ENCODE assay signal across 8 cellular contexts in the genomic region with DNA sequence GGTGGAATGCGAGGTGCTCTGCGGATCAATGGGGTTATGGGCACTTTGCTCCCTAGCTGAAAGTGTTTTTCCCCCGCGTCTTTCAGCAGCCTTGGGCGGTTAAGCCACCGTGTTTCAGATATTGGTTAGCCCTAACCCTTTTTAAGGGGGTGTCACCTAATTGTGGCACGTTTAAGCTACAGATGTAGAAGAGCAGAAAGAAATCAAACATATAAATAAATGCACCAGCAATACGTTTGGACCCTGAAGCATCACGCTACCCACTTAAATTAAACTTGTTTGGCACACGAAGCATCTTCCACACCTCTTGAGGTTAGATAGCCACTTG. TPM values are rescaled to one million over a fixed set of nuclear protein-coding genes. Genes with fewer than 3 reads are reported as not detected.
A peak's percentile ranks its signal among the peaks of the same experiment; 100 is the strongest.
DNase-seq lines count a peak whose midpoint lies in the region; ATAC-seq and TF ChIP-seq lines count a peak whose summit lies in the region.

No MANE protein-coding gene starts in this region.

- H3K36me3 ChIP-seq in SK-N-SH (replicated peaks in 1 of 2; ENCODE audit: control insufficient read depth in 1 of 2, insufficient read depth in 2 of 2, low read length in 1 of 2) = peaks cover 23 to 28% of the 10 kb centered on the region in 2 experiments
- H3K36me3 ChIP-seq in rectal smooth muscle tissue (ENCODE audit: control insufficient read depth, insufficient read depth, low read length) = peaks cover 2% of the 10 kb centered on the region

- peaks cover 32% of the 10 kb centered on the region for H3K4me1 Mint-ChIP-seq in activated naive CD4-positive, alpha-beta T cell treated with anti-CD3 and anti-CD28 coated beads, Interleukin-2, amount 10 ng/mL, durations not matched to agents 7 days and 5 days

- H3K36me3 Mint-ChIP-seq in activated naive CD4-positive, alpha-beta T cell treated with anti-CD3 and anti-CD28 coated beads, Interleukin-2, amount 10 ng/mL, durations not matched to agents 7 days and 5 days = peaks cover 18% of the 10 kb centered on the region

- no peaks in the 10 kb centered on the region for H3K9me3 ChIP-seq in SK-N-SH

- peak overlapping the region; percentile 84 for H3K27ac Mint-ChIP-seq in activated naive CD4-positive, alpha-beta T cell treated with anti-CD3 and anti-CD28 coated beads, Interleukin-2, amount 10 ng/mL, durations not matched to agents 7 days and 5 days

- H3K27me3 ChIP-seq in SK-N-SH (ENCODE audit: insufficient read depth) (no peaks in the 10 kb centered on the region; the same call in 1 of the 2 replicates), rectal smooth muscle tissue (ENCODE audit: control insufficient read depth, insufficient read depth, low read length) (no peaks in the 10 kb centered on the region)

- no peak for TF ChIP-seq RAD21 in SK-N-SH (IDR thresholded peaks at IDR 0.05; ENCODE audit: low read length)

- peaks cover 37% of the 10 kb centered on the region; the same call in 1 of the 2 replicates for H3K79me2 ChIP-seq in SK-N-SH (ENCODE audit: insufficient read depth)

- H3K4me3 Mint-ChIP-seq in activated naive CD4-positive, alpha-beta T cell treated with anti-CD3 and anti-CD28 coated beads, Interleukin-2, amount 10 ng/mL, durations not matched to agents 7 days and 5 days = peak overlapping the region; percentile 86

- peak overlapping the region; percentile 83; a peak in 3 of 4 replicates for H3K27ac ChIP-seq in SK-N-SH (ENCODE audit: low read depth in 2 of 2, low read length in 1 of 2)
- peak overlapping the region; percentile 93 for H3K27ac ChIP-seq in rectal smooth muscle tissue (ENCODE audit: low read depth, low read length)

- no peaks in the 10 kb centered on the region for H4K20me1 ChIP-seq in SK-N-SH (ENCODE audit: insufficient read depth)

- WGBS in SK-N-SH (ENCODE audit: low lambda C conversion rate) = 3% methylated on average over 9 of the region's 10 CpGs

- H3K27me3 Mint-ChIP-seq in activated naive CD4-positive, alpha-beta T cell treated with anti-CD3 and anti-CD28 coated beads, Interleukin-2, amount 10 ng/mL, durations not matched to agents 7 days and 5 days = peaks cover 14% of the 10 kb centered on the region

- CTCF ChIA-PET in activated naive CD4-positive, alpha-beta T cell treated with anti-CD3 and anti-CD28 coated beads, Interleukin-2, amount 10 ng/mL, durations not matched to agents 7 days and 5 days (lab: Charles Lee) = interaction anchor here (1.2 to 9.4 kb wide), 3 partner anchors 92 to 471 kb away, joined by 3 to 149 read pairs (median 5); no protein-coding TSS in a partner anchor
- CTCF ChIA-PET in SK-N-SH (lab: Yijun Ruan, JAX) = interaction anchor here (0.7 to 7.1 kb wide), 7 partner anchors 98 to 518 kb away, joined by 3 to 77 read pairs (median 5); no protein-coding TSS in a partner anchor

- no peak for TF ChIP-seq EP300 in SK-N-SH (IDR thresholded peaks at IDR 0.05; ENCODE audit: borderline replicate concordance in 1 of 2, low read depth in 1 of 2, low read length in 1 of 2)

- H3K9me2 ChIP-seq in SK-N-SH = no peaks in the 10 kb centered on the region

- no peak for ATAC-seq in HG03469 (IDR thresholded peaks at IDR 0.05; ENCODE audit: unreplicated experiment)

- H3K4me1 ChIP-seq in SK-N-SH (ENCODE audit: control insufficient read depth in 1 of 2, insufficient read depth in 2 of 2, low read depth in 1 of 2, low read length in 1 of 2) (peaks cover 0 to 6% of the 10 kb centered on the region in 2 experiments; a peak in 2 of 4 replicates), rectal smooth muscle tissue (ENCODE audit: control insufficient read depth, insufficient read depth, low read length) (no peaks in the 10 kb centered on the region)

- H2AFZ ChIP-seq in SK-N-SH (ENCODE audit: low read depth) = peak overlapping the region; percentile 95

- no peak for DNase-seq in activated naive CD4-positive, alpha-beta T cell treated with anti-CD3 and anti-CD28 coated beads, Interleukin-2, amount 10 ng/mL, durations not matched to agents 7 days and 5 days
- DNase-seq in activated naive CD4-positive, alpha-beta T cell treated with anti-CD3 and anti-CD28 coated beads, Interleukin-2, amount 50 U/mL, for 16 hours = no peak
- DNase-seq in SK-N-SH (no peak), fibroblast of the aortic adventitia (ENCODE audit: low read depth) (no peak), NCI-H1436 treated with DMSO at 0.1 percent for 48 hours (lab: John Stamatoyannopoulos, UW) (no peak), NK-92 (lab: John Stamatoyannopoulos, UW; ENCODE audit: unreplicated experiment) (no peak)

- H3K4me3 ChIP-seq in SK-N-SH (ENCODE audit: low read depth in 2 of 2, low read length in 1 of 2) (peak overlapping the region; percentile 78 to 92), fibroblast of the aortic adventitia (ENCODE audit: low read depth, low read length) (peak overlapping the region; percentile 80), rectal smooth muscle tissue (ENCODE audit: low read length) (peak overlapping the region; percentile 94)

- no peak for TF ChIP-seq CTCF in SK-N-SH (IDR thresholded peaks at IDR 0.05)
- TF ChIP-seq CTCF in fibroblast of the aortic adventitia (IDR thresholded peaks at IDR 0.05; ENCODE audit: insufficient read depth, low read length) = no peak

- H3F3A ChIP-seq in SK-N-SH (replicated peaks; ENCODE audit: insufficient read depth) = peaks cover 12% of the 10 kb centered on the region

- no peaks in the 10 kb centered on the region for H3K9me3 Mint-ChIP-seq in activated naive CD4-positive, alpha-beta T cell treated with anti-CD3 and anti-CD28 coated beads, Interleukin-2, amount 10 ng/mL, durations not matched to agents 7 days and 5 days

- POLR2A ChIA-PET in SK-N-SH (lab: Yijun Ruan, JAX) = interaction anchor here (0.5 kb wide), 1 partner anchor 215 kb away, joined by 3 read pairs; no protein-coding TSS in a partner anchor

- peak overlapping the region; percentile 95 for H3K4me2 ChIP-seq in SK-N-SH

- peak overlapping the region; percentile 91 for H3K9ac ChIP-seq in SK-N-SH
- H3K9ac ChIP-seq in rectal smooth muscle tissue (ENCODE audit: low read length) = peak overlapping the region; percentile 93

TF ChIP-seq in SK-N-SH, 30 proteins besides CTCF, POLR2A, EP300 and RAD21 (continues in another document):
- no peak for TF ChIP-seq SIN3A (IDR thresholded peaks at IDR 0.05; ENCODE audit: borderline replicate concordance, low read depth, low read length)
- no peak for TF ChIP-seq FOXM1 (IDR thresholded peaks at IDR 0.05; ENCODE audit: low read depth)
- TF ChIP-seq MEF2A (IDR thresholded peaks at IDR 0.05; ENCODE audit: borderline replicate concordance, low read depth) = no peak
- TF ChIP-seq JUND (IDR thresholded peaks at IDR 0.05) = no peak
- no peak for TF ChIP-seq YY1 (IDR thresholded peaks at IDR 0.05; ENCODE audit: low read depth)
- no peak for TF ChIP-seq FOSL2 (IDR thresholded peaks at IDR 0.05; ENCODE audit: borderline replicate concordance, low read depth)
- TF ChIP-seq, protein P1, sequence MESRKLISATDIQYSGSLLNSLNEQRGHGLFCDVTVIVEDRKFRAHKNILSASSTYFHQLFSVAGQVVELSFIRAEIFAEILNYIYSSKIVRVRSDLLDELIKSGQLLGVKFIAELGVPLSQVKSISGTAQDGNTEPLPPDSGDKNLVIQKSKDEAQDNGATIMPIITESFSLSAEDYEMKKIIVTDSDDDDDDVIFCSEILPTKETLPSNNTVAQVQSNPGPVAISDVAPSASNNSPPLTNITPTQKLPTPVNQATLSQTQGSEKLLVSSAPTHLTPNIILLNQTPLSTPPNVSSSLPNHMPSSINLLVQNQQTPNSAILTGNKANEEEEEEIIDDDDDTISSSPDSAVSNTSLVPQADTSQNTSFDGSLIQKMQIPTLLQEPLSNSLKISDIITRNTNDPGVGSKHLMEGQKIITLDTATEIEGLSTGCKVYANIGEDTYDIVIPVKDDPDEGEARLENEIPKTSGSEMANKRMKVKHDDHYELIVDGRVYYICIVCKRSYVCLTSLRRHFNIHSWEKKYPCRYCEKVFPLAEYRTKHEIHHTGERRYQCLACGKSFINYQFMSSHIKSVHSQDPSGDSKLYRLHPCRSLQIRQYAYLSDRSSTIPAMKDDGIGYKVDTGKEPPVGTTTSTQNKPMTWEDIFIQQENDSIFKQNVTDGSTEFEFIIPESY (IDR thresholded peaks at IDR 0.05; ENCODE audit: borderline replicate concordance, low read depth) = no peak
- TF ChIP-seq, protein P2, sequence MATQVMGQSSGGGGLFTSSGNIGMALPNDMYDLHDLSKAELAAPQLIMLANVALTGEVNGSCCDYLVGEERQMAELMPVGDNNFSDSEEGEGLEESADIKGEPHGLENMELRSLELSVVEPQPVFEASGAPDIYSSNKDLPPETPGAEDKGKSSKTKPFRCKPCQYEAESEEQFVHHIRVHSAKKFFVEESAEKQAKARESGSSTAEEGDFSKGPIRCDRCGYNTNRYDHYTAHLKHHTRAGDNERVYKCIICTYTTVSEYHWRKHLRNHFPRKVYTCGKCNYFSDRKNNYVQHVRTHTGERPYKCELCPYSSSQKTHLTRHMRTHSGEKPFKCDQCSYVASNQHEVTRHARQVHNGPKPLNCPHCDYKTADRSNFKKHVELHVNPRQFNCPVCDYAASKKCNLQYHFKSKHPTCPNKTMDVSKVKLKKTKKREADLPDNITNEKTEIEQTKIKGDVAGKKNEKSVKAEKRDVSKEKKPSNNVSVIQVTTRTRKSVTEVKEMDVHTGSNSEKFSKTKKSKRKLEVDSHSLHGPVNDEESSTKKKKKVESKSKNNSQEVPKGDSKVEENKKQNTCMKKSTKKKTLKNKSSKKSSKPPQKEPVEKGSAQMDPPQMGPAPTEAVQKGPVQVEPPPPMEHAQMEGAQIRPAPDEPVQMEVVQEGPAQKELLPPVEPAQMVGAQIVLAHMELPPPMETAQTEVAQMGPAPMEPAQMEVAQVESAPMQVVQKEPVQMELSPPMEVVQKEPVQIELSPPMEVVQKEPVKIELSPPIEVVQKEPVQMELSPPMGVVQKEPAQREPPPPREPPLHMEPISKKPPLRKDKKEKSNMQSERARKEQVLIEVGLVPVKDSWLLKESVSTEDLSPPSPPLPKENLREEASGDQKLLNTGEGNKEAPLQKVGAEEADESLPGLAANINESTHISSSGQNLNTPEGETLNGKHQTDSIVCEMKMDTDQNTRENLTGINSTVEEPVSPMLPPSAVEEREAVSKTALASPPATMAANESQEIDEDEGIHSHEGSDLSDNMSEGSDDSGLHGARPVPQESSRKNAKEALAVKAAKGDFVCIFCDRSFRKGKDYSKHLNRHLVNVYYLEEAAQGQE (IDR thresholded peaks at IDR 0.05; ENCODE audit: low read depth, low read length) = no peak
- TF ChIP-seq RXRA (IDR thresholded peaks at IDR 0.05; ENCODE audit: borderline replicate concordance, low read depth) = no peak
- TF ChIP-seq SMC3 (IDR thresholded peaks at IDR 0.05; ENCODE audit: low read depth, low read length) = no peak

RNA-seq across cellular contexts. Expression of a gene that starts 0.7 kb away (rescaled TPM):
- 3.5 and 4.7 TPM in 2 replicates for polyA plus RNA-seq in SK-N-SH (2012; rRNA removed)
- 3.8 and 4.5 TPM in 2 replicates for polyA plus RNA-seq in SK-N-SH (2012; cell fraction: cytosol; rRNA removed)
- polyA plus RNA-seq in SK-N-SH (2012; cell fraction: nucleus; rRNA removed) = 9.2 and 17.9 TPM in 2 replicates
- 24.0 and 28.1 TPM in 2 replicates for total RNA-seq in fibroblast of the aortic adventitia (ENCODE audit: low replicate concordance)

RNA-seq across cellular contexts. Expression of a gene that starts 26.0 kb away (rescaled TPM):
- polyA plus RNA-seq in SK-N-SH (2012; rRNA removed) = 2.6 and 3.6 TPM in 2 replicates
- polyA plus RNA-seq in SK-N-SH (2012; cell fraction: cytosol; rRNA removed) = 3.0 and 3.3 TPM in 2 replicates
- polyA plus RNA-seq in SK-N-SH (2012; cell fraction: nucleus; rRNA removed) = 3.7 and 5.1 TPM in 2 replicates
- 58.6 and 62.4 TPM in 2 replicates for total RNA-seq in fibroblast of the aortic adventitia (ENCODE audit: low replicate concordance)
